In the genomic region with DNA sequence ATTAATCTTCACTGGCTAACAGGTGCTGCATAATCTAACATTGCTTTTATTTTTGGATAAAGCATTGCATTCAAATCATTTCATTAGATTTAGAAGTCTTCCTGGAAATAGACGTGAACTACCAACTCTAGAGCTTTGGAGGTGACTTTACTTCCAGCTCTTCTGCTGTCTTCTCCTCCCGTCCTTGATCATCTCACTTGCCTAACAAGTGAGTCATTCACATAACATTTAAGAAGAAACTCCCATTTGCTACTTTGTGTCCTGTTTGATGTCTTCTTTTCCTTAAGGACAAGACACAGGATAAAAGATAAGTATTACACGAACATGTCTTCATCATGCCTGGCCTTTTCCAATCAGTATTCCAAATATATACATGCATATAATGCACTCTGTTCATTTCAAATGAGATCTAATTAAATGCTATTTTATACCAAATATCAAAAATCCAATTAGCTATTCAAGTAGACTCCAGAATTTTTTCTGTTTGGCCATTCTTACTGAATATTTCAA, we compare ENCODE assay signal across 30 cellular contexts.
"Had no signal": no experiment of that assay in that cellular context is flagged by ENCODE, and none has a peak within 500 bp of the region (broad histone marks: within the 10 kb centered on the region; RNA-seq: fewer than 3 reads in every experiment).

No MANE protein-coding gene starts in this region.

- H3K36me3 ChIP-seq: esophagus squamous epithelium, sigmoid colon, stomach, thyroid gland, upper lobe of left lung, vagina, WERI-Rb-1 had no signal

- ATAC-seq: naive thymus-derived CD4-positive, alpha-beta T cell; psoas muscle; stimulated activated naive B cell treated with anti-CD40 and anti-IgM and Interleukin-4, amounts not matched to agents 10 μg/mL and 1 μg/mL and 100 μg/mL, for 72 hours; T-helper 17 cell had no signal

- H3K79me2 ChIP-seq: parathyroid adenoma had no signal

- H3K4me2 ChIP-seq: smooth muscle cell had no signal

- H3K4me1 ChIP-seq: esophagus squamous epithelium, parathyroid adenoma, psoas muscle, sigmoid colon, stomach, thyroid gland, upper lobe of left lung, vagina had no signal

- H3K4me3 ChIP-seq: esophagus squamous epithelium, psoas muscle, sigmoid colon, smooth muscle cell, stomach, thyroid gland, upper lobe of left lung, vagina had no signal

- H3K27me3 ChIP-seq: esophagus squamous epithelium, sigmoid colon, stomach, thyroid gland, upper lobe of left lung, vagina had no signal

- H3K9ac ChIP-seq: parathyroid adenoma had no signal

- H3K27ac ChIP-seq: esophagus squamous epithelium, parathyroid adenoma, psoas muscle, sigmoid colon, stomach, thyroid gland, upper lobe of left lung, vagina, WERI-Rb-1 had no signal

- H3K9me3 ChIP-seq: esophagus squamous epithelium, psoas muscle, sigmoid colon, stomach, thyroid gland, upper lobe of left lung, vagina had no signal

- H2AFZ ChIP-seq: parathyroid adenoma had no signal

- DNase-seq: activated CD4-positive, alpha-beta memory T cell treated with anti-CD3 and anti-CD28 coated beads for 36 hours; activated CD4-positive, alpha-beta T cell treated with anti-CD3 and anti-CD28 coated beads, Interleukin-2, amount 10 ng/mL, durations not matched to agents 24 days and 14 days; activated CD4-positive, CD25-positive, alpha-beta regulatory T cell treated with anti-CD3 and anti-CD28 coated beads, Interleukin-2, amount 50 U/mL, for 72 hours; activated CD8-positive, alpha-beta memory T cell treated with anti-CD3 and anti-CD28 coated beads, Interleukin-2, amount 50 U/mL, for 4 hours; activated gamma-delta T cell treated with Interleukin-2 at 50 U/mL for 16 hours; activated naive CD4-positive, alpha-beta T cell treated with anti-CD3 and anti-CD28 coated beads, Interleukin-2, amount 50 U/mL, for 16 hours; activated T-cell treated with anti-CD3 and anti-CD28 coated beads, Interleukin-2, amount 50 U/mL, for 1 hour; amygdala; central memory CD4-positive, alpha-beta T cell; esophagus squamous epithelium; head of caudate nucleus; hypothalamus; immature natural killer cell; midbrain; naive thymus-derived CD4-positive, alpha-beta T cell; nucleus accumbens; psoas muscle; sigmoid colon; stimulated activated CD4-positive, alpha-beta T cell treated with anti-CD3 and anti-CD28 coated beads, Interleukin-1b, Interleukin-23, amount 100 ng/mL, for 48 hours; stimulated activated CD4-positive, alpha-beta T cell treated with anti-CD3 and anti-CD28 coated beads, Interleukin-4, amount 100 ng/mL, for 4 hours; stimulated activated naive B cell treated with anti-CD40 and anti-IgM and Interleukin-4, amounts not matched to agents 10 μg/mL and 1 μg/mL and 100 μg/mL, for 72 hours; stomach; T-helper 17 cell; T1000; thyroid gland; upper lobe of left lung; WERI-Rb-1 had no signal
